ENCODE assay signal across 8 cellular contexts in genomic region chrX:134396174-134396573, GRCh38. TPM values are rescaled to one million over a fixed set of nuclear protein-coding genes. Genes with fewer than 3 reads are reported as not detected.
A peak's percentile ranks its signal among the peaks of the same experiment; 100 is the strongest.
DNase-seq lines count a peak whose midpoint lies in the region; ATAC-seq and TF ChIP-seq lines count a peak whose summit lies in the region.

No MANE protein-coding gene starts in this region.

- H3K36me3 ChIP-seq in right atrium auricular region (no peaks in the 10 kb centered on the region), Peyer's patch (peaks cover 0 to 5% (median 0%) of the 10 kb centered on the region in 3 donors), uterus (no peaks in the 10 kb centered on the region)

- intact Hi-C loops in Right ventricle myocardium superior (cut with DNase I) = no loop called here
- intact Hi-C loops in uterus (cut with DNase I; ENCODE audit: low total_unique reads) = no loop called here

- H3K9me3 ChIP-seq in right atrium auricular region (no peaks in the 10 kb centered on the region), Peyer's patch (no peaks in the 10 kb centered on the region), uterus (no peaks in the 10 kb centered on the region)

- H3K4me3 ChIP-seq in right atrium auricular region = no peak overlapping the region
- H3K4me3 ChIP-seq in Peyer's patch = no peak overlapping the region
- no peak overlapping the region for H3K4me3 ChIP-seq in foreskin fibroblast (ENCODE audit: low read depth in 1 of 2, low read length in 2 of 2)
- no peak overlapping the region for H3K4me3 ChIP-seq in uterus

- TF ChIP-seq POLR2A in Peyer's patch (IDR thresholded peaks at IDR 0.05) = no peak
- no peak for TF ChIP-seq POLR2A in uterus (IDR thresholded peaks at IDR 0.05)

- ATAC-seq in Right ventricle myocardium superior (ENCODE audit: poor library complexity) (no peak), GM18873 (IDR thresholded peaks at IDR 0.05; ENCODE audit: low FRiP score, unreplicated experiment) (no peak)

- TF ChIP-seq CTCF in right atrium auricular region (IDR thresholded peaks at IDR 0.05) = peak; percentile 51 to 71
- TF ChIP-seq CTCF in Peyer's patch (IDR thresholded peaks at IDR 0.05) = peak in 5 of 6 experiments; percentile 45 to 68 (median 59)
- TF ChIP-seq CTCF in foreskin fibroblast (IDR thresholded peaks at IDR 0.05; ENCODE audit: low read depth, low read length) = peak; percentile 26
- peak; percentile 38 to 48 (median 42) for TF ChIP-seq CTCF in uterus (IDR thresholded peaks at IDR 0.05)

- H3K4me1 ChIP-seq in right atrium auricular region (no peaks in the 10 kb centered on the region), Peyer's patch (no peaks in the 10 kb centered on the region), uterus (no peaks in the 10 kb centered on the region)

- no peaks in the 10 kb centered on the region for H3K27me3 ChIP-seq in right atrium auricular region
- no peaks in the 10 kb centered on the region for H3K27me3 ChIP-seq in Peyer's patch
- no peaks in the 10 kb centered on the region for H3K27me3 ChIP-seq in uterus

- no peak overlapping the region for H3K27ac ChIP-seq in right atrium auricular region
- no peak overlapping the region for H3K27ac ChIP-seq in Peyer's patch
- no peak overlapping the region for H3K27ac ChIP-seq in uterus

- DNase-seq in right atrium auricular region (ENCODE audit: low spot score) (no peak), Right ventricle myocardium superior (no peak), Peyer's patch (no peak), foreskin fibroblast (peak; percentile 6 to 38), uterus (no peak), mesenteric fat pad (ENCODE audit: low spot score) (no peak), NCI-H146 treated with DMSO at 0.1 percent for 48 hours (lab: John Stamatoyannopoulos, UW; ENCODE audit: unreplicated experiment) (no peak)

RNA-seq across cellular contexts. Expression of gene PHF6, which starts 23.1 kb away (rescaled TPM):
- 1 to 10 TPM; 7.0 to 8.2 TPM for total RNA-seq in right atrium auricular region
- 8.6 TPM for total RNA-seq in Right ventricle myocardium superior
- total RNA-seq in Peyer's patch = 10 to 100 TPM in 3 of 4 donors, 1 to 10 TPM in 1; 6.7 to 19.8 (median 11.7) TPM
- total RNA-seq in uterus = 10 to 100 TPM in 3 of 4 donors, 1 to 10 TPM in 1; 8.2 to 68.9 (median 14.4) TPM
- 13.1 TPM for total RNA-seq in mesenteric fat pad

Comparison
In these comparisons a context has a peak if more than half of its experiments do, and no peak if none do; other contexts are left out.
1. DNase-seq: peak in foreskin fibroblast (2 of 2); none in right atrium auricular region (single experiment), Right ventricle myocardium superior (single experiment), Peyer's patch (0 of 3), uterus (0 of 2), mesenteric fat pad (single experiment) and NCI-H146 treated with DMSO at 0.1 percent for 48 hours (single experiment).
2. Peak in every context shown above with its lines, with median percentiles within 50 percentile points of each other: CTCF ChIP-seq.